Comparison of ENCODE assay signal across 8 cellular contexts in the genomic region with DNA sequence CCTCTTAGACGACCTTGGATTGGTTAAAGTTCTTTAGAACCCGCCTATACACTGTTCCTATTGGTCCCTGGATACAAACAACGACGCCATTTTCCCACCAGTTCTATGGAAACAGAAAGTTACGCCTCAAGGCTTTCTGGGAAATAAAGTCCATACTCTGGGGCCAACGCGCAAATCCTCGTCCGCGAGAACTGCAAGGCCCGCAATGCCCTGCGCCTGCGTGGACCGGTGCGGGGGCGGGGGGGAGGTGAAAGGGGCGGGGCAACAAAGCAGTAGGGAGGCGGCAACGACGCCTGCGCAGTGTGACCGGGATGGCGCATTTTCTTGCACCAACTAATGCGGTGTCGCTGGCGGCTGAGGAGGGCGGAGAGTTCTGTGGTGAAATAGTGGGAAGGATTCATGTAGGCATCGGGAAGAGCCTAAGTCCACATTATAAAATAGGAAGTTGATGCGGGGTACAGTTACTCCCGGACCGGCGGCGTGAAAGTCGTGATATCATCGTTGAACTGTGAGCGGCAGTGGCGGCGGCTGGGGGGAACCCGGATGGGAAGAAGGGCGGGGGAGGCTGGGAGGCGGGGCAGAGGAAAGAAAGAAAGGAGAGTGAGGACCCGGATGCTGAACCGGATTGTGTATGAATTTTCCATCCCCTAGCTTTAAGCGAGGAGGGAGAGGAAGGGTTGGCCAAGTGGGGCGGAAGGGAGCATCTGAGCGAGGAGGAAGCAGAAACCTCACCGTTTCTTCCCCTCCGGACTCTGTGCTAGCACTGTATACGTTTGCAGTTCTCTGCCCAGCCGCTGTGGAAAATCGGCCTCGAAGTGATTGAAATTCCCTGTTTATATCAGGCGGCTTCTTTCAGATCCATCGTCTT. TPM values are rescaled to one million over a fixed set of nuclear protein-coding genes. Genes with fewer than 3 reads are reported as not detected.
DNase-seq lines count a peak whose midpoint lies in the region; ATAC-seq, FAIRE-seq and TF ChIP-seq lines count a peak whose summit lies in the region.

GGPS1 (plus strand) TSS at position 300 of the 868 bp plus-strand sequence. CDS start 6,695 bp downstream, outside the sequence.

- FAIRE-seq in bronchial epithelial cell (lab: Jason Lieb, UNC) (no peak), small intestine (lab: Jason Lieb, UNC) (no peak)

- H3K27ac ChIP-seq in small intestine (ENCODE audit: low read depth in 1 of 2, low read length in 1 of 2): peak within 1 kb of the TSS; percentile 89 to 100

- DNase-seq in AG08396 (ENCODE audit: low spot score) (peak; percentile 98), NCI-H2227 treated with DMSO at 0.1 percent for 48 hours (lab: John Stamatoyannopoulos, UW) (peak; percentile 100), bronchial epithelial cell (ENCODE audit: low read depth) (peak; percentile 99), iPS-NIHi11 (ENCODE audit: low spot score) (peak; percentile 87), small intestine (peak; percentile 100)

- 0% methylated on average over 52 to 54 of the region's 54 CpGs for WGBS in small intestine, 3 donors

- ATAC-seq in GM18909 (IDR thresholded peaks at IDR 0.05; ENCODE audit: poor library complexity, unreplicated experiment): peak; percentile 73
- ATAC-seq in HG03175 (IDR thresholded peaks at IDR 0.05; ENCODE audit: unreplicated experiment): peak; percentile 63

- peak within 1 kb of the TSS; percentile 88 for H3K4me3 ChIP-seq in WI38 (ENCODE audit: low read depth, low read length)
- peak within 1 kb of the TSS; percentile 89 for H3K4me3 ChIP-seq in bronchial epithelial cell (ENCODE audit: low read depth, low read length)
- H3K4me3 ChIP-seq in small intestine (ENCODE audit: low read depth in 1 of 2, low read length in 2 of 2): peak within 1 kb of the TSS; percentile 93 to 100

- H3K27me3 ChIP-seq in bronchial epithelial cell (ENCODE audit: control insufficient read depth, insufficient read depth, low read length) (no peaks in the 10 kb centered on the region), small intestine (ENCODE audit: control insufficient read depth in 2 of 2, insufficient read depth in 2 of 2, low read length in 2 of 2) (no peaks in the 10 kb centered on the region)

- peaks cover 1 to 5% of the 10 kb centered on the region in 2 donors for H3K4me1 ChIP-seq in small intestine (ENCODE audit: control insufficient read depth in 2 of 2, insufficient read depth in 1 of 2, low read depth in 1 of 2, low read length in 1 of 2)

- no peaks in the 10 kb centered on the region for H3K9me3 ChIP-seq in small intestine (ENCODE audit: control insufficient read depth, low read depth)

- no peaks in the 10 kb centered on the region for H3K36me3 ChIP-seq in bronchial epithelial cell (ENCODE audit: control insufficient read depth, insufficient read depth, low read length)
- H3K36me3 ChIP-seq in small intestine (ENCODE audit: control insufficient read depth in 2 of 2, insufficient read depth in 2 of 2, low read length in 2 of 2): no peaks in the 10 kb centered on the region

- TF ChIP-seq CTCF in WI38 (IDR thresholded peaks at IDR 0.05; ENCODE audit: low read depth, low read length): peak; percentile 24; the same call in 1 of the 2 replicates
- TF ChIP-seq CTCF in bronchial epithelial cell (IDR thresholded peaks at IDR 0.05; ENCODE audit: insufficient read depth, low read length, severe bottlenecking): no peak

RNA-seq across cellular contexts. Expression of gene GGPS1, which starts in this region (rescaled TPM):
- 21.6 and 25.3 TPM in 2 replicates for total RNA-seq in bronchial epithelial cell
- polyA plus RNA-seq in small intestine: 10 to 100 TPM; 19.7 to 23.8 (median 22.1) TPM

Comparison
In these comparisons a context has a peak if more than half of its experiments do, and no peak if none do; other contexts are left out.
1. Peak in every context shown above with its lines: DNase-seq, ATAC-seq, H3K4me3 ChIP-seq and H3K27ac ChIP-seq.